1 cellular context compared by ENCODE assay signal in the genomic region with DNA sequence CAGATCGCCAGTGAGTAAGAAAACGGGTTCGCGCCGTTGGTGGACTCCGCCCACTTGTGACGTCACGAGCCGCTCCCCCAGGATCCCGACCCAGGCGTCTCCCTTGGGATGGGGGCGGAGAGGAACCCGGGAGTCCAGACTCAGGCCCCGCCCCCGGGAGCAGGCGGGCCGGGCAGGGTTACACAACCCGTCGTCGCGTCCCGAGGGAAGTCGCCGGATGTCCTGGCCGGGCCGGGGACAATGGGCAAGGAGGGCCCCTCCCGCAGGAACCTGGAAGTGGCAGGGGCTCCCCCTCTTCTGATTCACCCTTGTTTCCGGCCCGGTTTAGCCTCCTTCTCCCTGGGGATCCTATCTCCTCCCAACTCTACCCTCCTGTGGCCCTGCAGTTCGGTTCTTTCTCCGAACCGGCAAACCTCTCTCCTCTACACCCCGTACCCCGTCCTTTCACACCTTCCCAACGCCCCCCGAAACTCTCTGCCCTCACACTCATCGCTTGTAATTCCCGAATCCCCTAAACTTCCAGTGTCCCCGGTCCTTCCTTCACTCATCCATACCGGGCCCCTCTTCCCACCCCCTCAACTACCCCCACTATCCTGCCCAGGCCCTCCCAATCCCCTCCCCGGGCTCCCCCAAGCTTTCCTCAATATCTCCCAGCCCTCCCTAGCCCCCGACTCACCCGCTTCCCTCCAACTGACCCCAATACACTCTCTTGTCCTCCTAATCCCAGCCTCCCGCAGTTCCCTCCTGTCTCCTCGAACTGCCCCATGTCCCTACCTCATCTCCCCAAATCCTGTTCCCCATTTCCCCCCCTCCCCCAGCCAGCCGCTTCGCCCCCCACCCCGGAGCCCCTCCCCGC.
TF ChIP-seq lines count a peak whose summit lies in the region.

No MANE protein-coding gene starts in this region.

TF ChIP-seq in K562, 482 proteins besides CTCF, POLR2A, EP300 and RAD21 (continued from another document and continues in another):
- TF ChIP-seq, protein P1, sequence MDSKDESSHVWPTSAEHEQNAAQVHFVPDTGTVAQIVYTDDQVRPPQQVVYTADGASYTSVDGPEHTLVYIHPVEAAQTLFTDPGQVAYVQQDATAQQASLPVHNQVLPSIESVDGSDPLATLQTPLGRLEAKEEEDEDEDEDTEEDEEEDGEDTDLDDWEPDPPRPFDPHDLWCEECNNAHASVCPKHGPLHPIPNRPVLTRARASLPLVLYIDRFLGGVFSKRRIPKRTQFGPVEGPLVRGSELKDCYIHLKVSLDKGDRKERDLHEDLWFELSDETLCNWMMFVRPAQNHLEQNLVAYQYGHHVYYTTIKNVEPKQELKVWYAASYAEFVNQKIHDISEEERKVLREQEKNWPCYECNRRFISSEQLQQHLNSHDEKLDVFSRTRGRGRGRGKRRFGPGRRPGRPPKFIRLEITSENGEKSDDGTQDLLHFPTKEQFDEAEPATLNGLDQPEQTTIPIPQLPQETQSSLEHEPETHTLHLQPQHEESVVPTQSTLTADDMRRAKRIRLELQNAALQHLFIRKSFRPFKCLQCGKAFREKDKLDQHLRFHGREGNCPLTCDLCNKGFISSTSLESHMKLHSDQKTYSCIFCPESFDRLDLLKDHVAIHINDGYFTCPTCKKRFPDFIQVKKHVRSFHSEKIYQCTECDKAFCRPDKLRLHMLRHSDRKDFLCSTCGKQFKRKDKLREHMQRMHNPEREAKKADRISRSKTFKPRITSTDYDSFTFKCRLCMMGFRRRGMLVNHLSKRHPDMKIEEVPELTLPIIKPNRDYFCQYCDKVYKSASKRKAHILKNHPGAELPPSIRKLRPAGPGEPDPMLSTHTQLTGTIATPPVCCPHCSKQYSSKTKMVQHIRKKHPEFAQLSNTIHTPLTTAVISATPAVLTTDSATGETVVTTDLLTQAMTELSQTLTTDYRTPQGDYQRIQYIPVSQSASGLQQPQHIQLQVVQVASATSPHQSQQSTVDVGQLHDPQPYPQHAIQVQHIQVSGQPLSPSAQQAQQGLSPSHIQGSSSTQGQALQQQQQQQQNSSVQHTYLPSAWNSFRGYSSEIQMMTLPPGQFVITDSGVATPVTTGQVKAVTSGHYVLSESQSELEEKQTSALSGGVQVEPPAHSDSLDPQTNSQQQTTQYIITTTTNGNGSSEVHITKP (IDR thresholded peaks at IDR 0.05; ENCODE audit: partially characterized antibody), result peak; percentile 90
- TF ChIP-seq PTRF (tag; IDR thresholded peaks at IDR 0.05), result no peak
- TF ChIP-seq PHB2 (IDR thresholded peaks at IDR 0.05; ENCODE audit: low read depth), result 0 out of 2 replicates have a peak, but pooled peaks have one; percentile 39
- no peak for TF ChIP-seq ZNF644 (tag; IDR thresholded peaks at IDR 0.05; ENCODE audit: low read depth)
- no peak for TF ChIP-seq HNRNPLL (IDR thresholded peaks at IDR 0.05; ENCODE audit: low read depth, low read length, poor library complexity, severe bottlenecking)
- TF ChIP-seq SOX6 (IDR thresholded peaks at IDR 0.05), result peak; percentile 79
- no peak for TF ChIP-seq MEF2A (IDR thresholded peaks at IDR 0.05; ENCODE audit: control insufficient read depth, low read depth, low read length)
- TF ChIP-seq PPARD (CRISPR knock-in tag; IDR thresholded peaks at IDR 0.05), result no peak
- no peak for TF ChIP-seq ZFP30 (CRISPR knock-in tag; IDR thresholded peaks at IDR 0.05; ENCODE audit: borderline replicate concordance)
- TF ChIP-seq, protein P2, sequence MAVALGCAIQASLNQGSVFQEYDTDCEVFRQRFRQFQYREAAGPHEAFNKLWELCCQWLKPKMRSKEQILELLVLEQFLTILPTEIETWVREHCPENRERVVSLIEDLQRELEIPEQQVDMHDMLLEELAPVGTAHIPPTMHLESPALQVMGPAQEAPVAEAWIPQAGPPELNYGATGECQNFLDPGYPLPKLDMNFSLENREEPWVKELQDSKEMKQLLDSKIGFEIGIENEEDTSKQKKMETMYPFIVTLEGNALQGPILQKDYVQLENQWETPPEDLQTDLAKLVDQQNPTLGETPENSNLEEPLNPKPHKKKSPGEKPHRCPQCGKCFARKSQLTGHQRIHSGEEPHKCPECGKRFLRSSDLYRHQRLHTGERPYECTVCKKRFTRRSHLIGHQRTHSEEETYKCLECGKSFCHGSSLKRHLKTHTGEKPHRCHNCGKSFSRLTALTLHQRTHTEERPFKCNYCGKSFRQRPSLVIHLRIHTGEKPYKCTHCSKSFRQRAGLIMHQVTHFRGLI (CRISPR knock-in tag; IDR thresholded peaks at IDR 0.05), result no peak
- TF ChIP-seq ZNF140 (CRISPR knock-in tag; IDR thresholded peaks at IDR 0.05), result no peak
- TF ChIP-seq, protein P3, sequence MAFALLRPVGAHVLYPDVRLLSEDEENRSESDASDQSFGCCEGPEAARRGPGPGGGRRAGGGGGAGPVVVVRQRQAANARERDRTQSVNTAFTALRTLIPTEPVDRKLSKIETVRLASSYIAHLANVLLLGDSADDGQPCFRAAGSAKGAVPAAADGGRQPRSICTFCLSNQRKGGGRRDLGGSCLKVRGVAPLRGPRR (CRISPR knock-in tag; IDR thresholded peaks at IDR 0.05), result no peak
- TF ChIP-seq ZNF431 (CRISPR knock-in tag; IDR thresholded peaks at IDR 0.05), result no peak
- no peak for TF ChIP-seq EWSR1 (IDR thresholded peaks at IDR 0.05; ENCODE audit: borderline replicate concordance, low read depth, partially characterized antibody)
- TF ChIP-seq SREBF2 (CRISPR knock-in tag; IDR thresholded peaks at IDR 0.05), result no peak
- no peak for TF ChIP-seq SLC30A9 (CRISPR knock-in tag; IDR thresholded peaks at IDR 0.05)
- peak; percentile 82 for TF ChIP-seq EGR1 (conservative IDR thresholded peaks at IDR 0.05)
- TF ChIP-seq, protein P4, sequence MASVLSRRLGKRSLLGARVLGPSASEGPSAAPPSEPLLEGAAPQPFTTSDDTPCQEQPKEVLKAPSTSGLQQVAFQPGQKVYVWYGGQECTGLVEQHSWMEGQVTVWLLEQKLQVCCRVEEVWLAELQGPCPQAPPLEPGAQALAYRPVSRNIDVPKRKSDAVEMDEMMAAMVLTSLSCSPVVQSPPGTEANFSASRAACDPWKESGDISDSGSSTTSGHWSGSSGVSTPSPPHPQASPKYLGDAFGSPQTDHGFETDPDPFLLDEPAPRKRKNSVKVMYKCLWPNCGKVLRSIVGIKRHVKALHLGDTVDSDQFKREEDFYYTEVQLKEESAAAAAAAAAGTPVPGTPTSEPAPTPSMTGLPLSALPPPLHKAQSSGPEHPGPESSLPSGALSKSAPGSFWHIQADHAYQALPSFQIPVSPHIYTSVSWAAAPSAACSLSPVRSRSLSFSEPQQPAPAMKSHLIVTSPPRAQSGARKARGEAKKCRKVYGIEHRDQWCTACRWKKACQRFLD (CRISPR knock-in tag; IDR thresholded peaks at IDR 0.05), result no peak; the same call in 1 of the 2 replicates
- TF ChIP-seq ZBTB9 (CRISPR knock-in tag; IDR thresholded peaks at IDR 0.05), result no peak
- no peak for TF ChIP-seq E2F5 (CRISPR knock-in tag; IDR thresholded peaks at IDR 0.05)
- no peak for TF ChIP-seq GMEB1 (CRISPR knock-in tag; IDR thresholded peaks at IDR 0.05)
- no peak for TF ChIP-seq FOXA3 (CRISPR knock-in tag; conservative IDR thresholded peaks at IDR 0.05 in 1 of 2, IDR thresholded peaks at IDR 0.05 in 1 of 2)
- peak; percentile 19; the same call in 1 of the 2 replicates for TF ChIP-seq TAL1 (IDR thresholded peaks at IDR 0.05)
- TF ChIP-seq CCAR2 (IDR thresholded peaks at IDR 0.05; ENCODE audit: low read depth, low read length), result no peak
- no peak for TF ChIP-seq ZBED1 (IDR thresholded peaks at IDR 0.05)
- TF ChIP-seq KAT7 (CRISPR knock-in tag; IDR thresholded peaks at IDR 0.05; ENCODE audit: borderline replicate concordance), result 0 out of 2 replicates have a peak, but pooled peaks have one; percentile 80
- no peak for TF ChIP-seq CBFA2T2 (conservative IDR thresholded peaks at IDR 0.05)
- TF ChIP-seq ATF7 (IDR thresholded peaks at IDR 0.05), result peak; percentile 74; the same call in 1 of the 2 replicates
- no peak for TF ChIP-seq ZNF41 (CRISPR knock-in tag; conservative IDR thresholded peaks at IDR 0.05)
- TF ChIP-seq, protein P5, sequence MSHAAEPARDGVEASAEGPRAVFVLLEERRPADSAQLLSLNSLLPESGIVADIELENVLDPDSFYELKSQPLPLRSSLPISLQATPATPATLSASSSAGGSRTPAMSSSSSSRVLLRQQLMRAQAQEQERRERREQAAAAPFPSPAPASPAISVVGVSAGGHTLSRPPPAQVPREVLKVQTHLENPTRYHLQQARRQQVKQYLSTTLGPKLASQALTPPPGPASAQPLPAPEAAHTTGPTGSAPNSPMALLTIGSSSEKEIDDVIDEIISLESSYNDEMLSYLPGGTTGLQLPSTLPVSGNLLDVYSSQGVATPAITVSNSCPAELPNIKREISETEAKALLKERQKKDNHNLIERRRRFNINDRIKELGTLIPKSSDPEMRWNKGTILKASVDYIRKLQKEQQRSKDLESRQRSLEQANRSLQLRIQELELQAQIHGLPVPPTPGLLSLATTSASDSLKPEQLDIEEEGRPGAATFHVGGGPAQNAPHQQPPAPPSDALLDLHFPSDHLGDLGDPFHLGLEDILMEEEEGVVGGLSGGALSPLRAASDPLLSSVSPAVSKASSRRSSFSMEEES (CRISPR knock-in tag; IDR thresholded peaks at IDR 0.05), result no peak
- TF ChIP-seq CHD2 (IDR thresholded peaks at IDR 0.05; ENCODE audit: low read depth, low read length), result no peak
- TF ChIP-seq PHTF2 (CRISPR knock-in tag; IDR thresholded peaks at IDR 0.05), result no peak
- 0 out of 2 replicates have a peak, but pooled peaks have one; percentile 33 for TF ChIP-seq ZC3H4 (CRISPR knock-in tag; IDR thresholded peaks at IDR 0.05; ENCODE audit: borderline replicate concordance)
- no peak for TF ChIP-seq ETS2 (tag; IDR thresholded peaks at IDR 0.05; ENCODE audit: borderline replicate concordance, poor library complexity, severe bottlenecking)
- TF ChIP-seq ZNF699 (CRISPR knock-in tag; IDR thresholded peaks at IDR 0.05; ENCODE audit: insufficient replicate concordance), result no peak
- TF ChIP-seq ZNF224 (CRISPR knock-in tag; IDR thresholded peaks at IDR 0.05), result no peak
- no peak for TF ChIP-seq POLR2AphosphoS2 (IDR thresholded peaks at IDR 0.05; ENCODE audit: low read length)
- no peak for TF ChIP-seq HNRNPUL1 (IDR thresholded peaks at IDR 0.05; ENCODE audit: low read length)
- TF ChIP-seq, protein P6, sequence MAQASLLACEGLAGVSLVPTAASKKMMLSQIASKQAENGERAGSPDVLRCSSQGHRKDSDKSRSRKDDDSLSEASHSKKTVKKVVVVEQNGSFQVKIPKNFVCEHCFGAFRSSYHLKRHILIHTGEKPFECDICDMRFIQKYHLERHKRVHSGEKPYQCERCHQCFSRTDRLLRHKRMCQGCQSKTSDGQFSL (CRISPR knock-in tag; IDR thresholded peaks at IDR 0.05), result peak; percentile 48; the same call in 1 of the 2 replicates
- TF ChIP-seq, protein P6 (tag; IDR thresholded peaks at IDR 0.05), result peak in 1 of 2 experiments; percentile 32; a peak in 2 of 4 replicates
- TF ChIP-seq RBM15 (IDR thresholded peaks at IDR 0.05; ENCODE audit: insufficient read depth, low read length), result no peak
- TF ChIP-seq CLOCK (CRISPR knock-in tag; IDR thresholded peaks at IDR 0.05; ENCODE audit: borderline replicate concordance), result no peak
- no peak for TF ChIP-seq ZNF217 (CRISPR knock-in tag; IDR thresholded peaks at IDR 0.05)
